30 cellular contexts compared by ENCODE assay signal in genomic region chr11:113885897-113886296, GRCh38. TPM values are rescaled to one million over a fixed set of nuclear protein-coding genes. Genes with fewer than 3 reads are reported as not detected.
DNase-seq lines count a peak whose midpoint lies in the region; ATAC-seq and TF ChIP-seq lines count a peak whose summit lies in the region.
"Had no signal": no experiment of that assay in that cellular context is flagged by ENCODE, and none has a peak within 500 bp of the region (broad histone marks: within the 10 kb centered on the region; RNA-seq: fewer than 3 reads in every experiment).

No MANE protein-coding gene starts in this region.

- H3K4me2 ChIP-seq in PC-9: peak overlapping the region; percentile 36; the same call in 1 of the 2 replicates
- no peak overlapping the region for H3K4me2 ChIP-seq in osteoblast (ENCODE audit: insufficient read depth, low read length)

- CTCF ChIA-PET in PC-9 (lab: Charles Lee): no interaction called here

- no peak for ATAC-seq in GM19467 (IDR thresholded peaks at IDR 0.05; ENCODE audit: unreplicated experiment)
- no peak for ATAC-seq in GM18867 (IDR thresholded peaks at IDR 0.05; ENCODE audit: unreplicated experiment)
- ATAC-seq: activated CD4-positive, CD25-positive, alpha-beta regulatory T cell treated with anti-CD3 and anti-CD28 coated beads, Interleukin-2, amount 50 U/mL, for 24 hours; HCT116; mucosa of descending colon; natural killer cell treated with Interleukin-12 subunit alpha and Interleukin-12 subunit beta and Interleukin-15 and Interleukin-18, amount 100 ng/mL, for 72 hours; T-cell had no signal

- no peaks in the 10 kb centered on the region for H3K9me2 ChIP-seq in PC-9 (ENCODE audit: insufficient read depth)

- H3K27me3 ChIP-seq in PC-9 (ENCODE audit: insufficient read depth, low read depth) (no peaks in the 10 kb centered on the region), osteoblast (ENCODE audit: insufficient read depth, low read length) (no peaks in the 10 kb centered on the region)
- H3K27me3 ChIP-seq: adrenal gland, SJSA1 had no signal

- intact Hi-C loops in PC-9 (cut with micrococcal nuclease; ENCODE audit: unreplicated experiment): no loop called here

- no TSS peak for BruUV-seq in PC-9 (replicated peaks; lab: Mats Ljungman, UMichigan)

- H3F3A ChIP-seq in PC-9 (ENCODE audit: insufficient read depth, low read depth): peaks cover 15% of the 10 kb centered on the region

- no peak overlapping the region for H3K4me3 ChIP-seq in PC-9
- H3K4me3 ChIP-seq in osteoblast (ENCODE audit: insufficient read depth, low read length): no peak overlapping the region
- H3K4me3 ChIP-seq: adrenal gland, mucosa of descending colon, SJSA1 had no signal

- no peak overlapping the region for H2AFZ ChIP-seq in PC-9
- H2AFZ ChIP-seq in osteoblast (ENCODE audit: low read length): no peak overlapping the region

- POLR2A ChIA-PET in PC-9 (lab: Charles Lee; ENCODE audit: unreplicated experiment): no interaction called here

- H4K20me1 ChIP-seq in PC-9 (ENCODE audit: insufficient read depth): no peaks in the 10 kb centered on the region
- no peaks in the 10 kb centered on the region for H4K20me1 ChIP-seq in osteoblast (ENCODE audit: insufficient read depth, low read length)

- no peaks in the 10 kb centered on the region for H3K9me3 ChIP-seq in PC-9 (ENCODE audit: insufficient read depth, low read depth)
- H3K9me3 ChIP-seq in osteoblast (ENCODE audit: low read depth, low read length): no peaks in the 10 kb centered on the region
- H3K9me3 ChIP-seq: adrenal gland, mucosa of descending colon, SJSA1 had no signal

- peaks cover 23% of the 10 kb centered on the region for H3K4me1 ChIP-seq in PC-9 (replicated peaks; ENCODE audit: insufficient read depth)
- no peaks in the 10 kb centered on the region for H3K4me1 ChIP-seq in osteoblast (ENCODE audit: insufficient read depth, low read length)
- H3K4me1 ChIP-seq: adrenal gland, SJSA1 had no signal

- no peaks in the 10 kb centered on the region for H3K79me2 ChIP-seq in PC-9 (ENCODE audit: low read depth)
- H3K79me2 ChIP-seq in osteoblast (ENCODE audit: insufficient read depth, low read length): no peaks in the 10 kb centered on the region

- TF ChIP-seq CTCF in PC-9 (conservative IDR thresholded peaks at IDR 0.05): no peak
- no peak for TF ChIP-seq CTCF in osteoblast (IDR thresholded peaks at IDR 0.05; ENCODE audit: extremely low read depth, low read depth, low read length)

- DNase-seq in DMS79 treated with DMSO at 0.1 percent for 48 hours (lab: John Stamatoyannopoulos, UW) (peak; percentile 37), DMS79 (lab: John Stamatoyannopoulos, UW) (no peak), NCI-H146 (lab: John Stamatoyannopoulos, UW) (peak; percentile 82), PC-9 (peak; percentile 59 to 84), osteoblast (ENCODE audit: insufficient read length, low spot score, missing footprints) (peak; percentile 6), RPMI8226 (no peak)
- DNase-seq: 8988T; activated CD4-positive, alpha-beta T cell treated with anti-CD3 and anti-CD28 coated beads, Interleukin-2, amount 50 U/mL, for 48 hours; activated naive CD4-positive, alpha-beta T cell treated with Interleukin-2 at 50 U/mL for 16 hours; adrenal gland; CD4-positive, CD25-positive, alpha-beta regulatory T cell; EL; glutamatergic neuron; Karpas-422; kidney; mucosa of descending colon; MV-4-11; NCI-H187 treated with DMSO at 0.1 percent for 48 hours; NCI-H510A treated with DMSO at 0.1 percent for 48 hours; stimulated activated naive CD4-positive, alpha-beta T cell treated with Interleukin-2 at 50 U/mL for 16 hours; T-cell had no signal

- H3K27ac ChIP-seq in PC-9 (no peak overlapping the region), osteoblast (ENCODE audit: low read depth, low read length) (no peak overlapping the region)
- H3K27ac ChIP-seq: adrenal gland, epithelial cell of prostate, SJSA1 had no signal

- H3K36me3 ChIP-seq in PC-9 (ENCODE audit: low read depth) (no peaks in the 10 kb centered on the region), osteoblast (ENCODE audit: insufficient read depth, low read length) (no peaks in the 10 kb centered on the region)
- H3K36me3 ChIP-seq: adrenal gland, SJSA1 had no signal

RNA-seq across cellular contexts. Expression of gene USP28, which starts 10.5 kb away (rescaled TPM):
- total RNA-seq in PC-9 (2021) (36.6 and 38.1 TPM in 2 replicates), osteoblast (21.8 and 31.5 TPM in 2 replicates)

RNA-seq across cellular contexts. Expression of gene HTR3B, which starts 18.7 kb away (rescaled TPM):
- total RNA-seq in PC-9 (2021) (not detected in 2 replicates), osteoblast (not detected in 2 replicates)
- total RNA-seq: adrenal gland; CD4-positive, CD25-positive, alpha-beta regulatory T cell; lower leg skin; mucosa of descending colon; natural killer cell treated with Interleukin-12 subunit alpha and Interleukin-12 subunit beta and Interleukin-15 and Interleukin-18, amount 100 ng/mL, for 72 hours; omental fat pad; SJSA1; T-cell had no signal

Comparison
In these comparisons a context has a peak if more than half of its experiments do, and no peak if none do; other contexts are left out.
1. DNase-seq: peak in DMS79 treated with DMSO at 0.1 percent for 48 hours (single experiment), NCI-H146 (single experiment), PC-9 (2 of 2) and osteoblast (single experiment); none in DMS79 (single experiment) and RPMI8226 (single experiment).